In the genomic region with DNA sequence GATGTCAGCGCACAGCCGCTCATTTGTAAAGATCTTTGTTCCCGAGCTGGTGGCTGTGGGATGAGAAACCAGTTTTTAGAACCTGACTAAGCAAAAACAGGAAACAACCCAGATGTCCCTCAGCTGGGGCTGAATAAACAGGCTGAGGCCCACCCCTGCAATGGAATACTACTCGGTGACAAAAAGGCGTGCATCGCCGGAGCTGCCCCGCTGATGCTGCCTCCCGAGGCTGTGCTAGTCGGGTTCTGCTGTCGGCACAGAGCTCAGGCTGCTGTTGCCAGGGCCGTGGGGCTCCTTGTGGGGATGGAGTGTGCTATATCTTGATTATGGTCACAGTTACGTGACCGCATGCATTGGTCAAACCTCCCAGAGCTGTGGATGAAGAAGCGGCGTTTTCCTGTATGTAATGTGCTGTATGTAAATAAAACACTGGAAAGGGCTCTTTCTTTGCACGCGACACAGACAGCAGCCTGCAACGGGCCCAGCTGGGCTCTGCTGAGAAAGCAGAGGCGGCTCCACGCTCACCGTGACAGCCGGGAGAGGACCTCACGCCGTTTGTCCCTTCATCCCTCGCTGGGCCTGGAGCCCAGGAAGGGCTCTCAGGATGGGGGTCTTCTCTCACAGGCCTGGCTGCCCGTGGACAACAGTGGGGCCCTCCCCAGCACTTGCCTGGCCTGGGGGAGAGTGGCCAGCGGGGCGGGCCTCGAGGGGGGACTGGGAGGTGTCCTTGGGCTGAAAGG, we compare ENCODE assay signal across 8 cellular contexts. TPM values are rescaled to one million over a fixed set of nuclear protein-coding genes. Genes with fewer than 3 reads are reported as not detected.
DNase-seq lines count a peak whose midpoint lies in the region; ATAC-seq and TF ChIP-seq lines count a peak whose summit lies in the region.

No MANE protein-coding gene starts in this region.

- peak; percentile 57 for DNase-seq in NCI-H2171 treated with DMSO at 0.1 percent for 48 hours (lab: John Stamatoyannopoulos, UW)
- no peak for DNase-seq in NCI-H2171 (lab: John Stamatoyannopoulos, UW)
- DNase-seq in dedifferentiated amniotic fluid mesenchymal stem cell (ENCODE audit: extremely low spot score), result peak; percentile 29
- DNase-seq in midbrain (lab: John Stamatoyannopoulos, UW), result peak; percentile 47
- peak; percentile 58 for DNase-seq in upper lobe of right lung
- no peak for DNase-seq in stimulated activated naive CD4-positive, alpha-beta T cell (lab: John Stamatoyannopoulos, UW)
- no peak for DNase-seq in activated naive CD4-positive, alpha-beta T cell treated with Interleukin-2 at 50 U/mL for 16 hours

- no peak for ATAC-seq in upper lobe of right lung
- no peak for ATAC-seq in HG03457 (IDR thresholded peaks at IDR 0.05; ENCODE audit: unreplicated experiment)

- no peak overlapping the region for H3K4me3 ChIP-seq in upper lobe of right lung

- H3K9me3 ChIP-seq in upper lobe of right lung, result no peaks in the 10 kb centered on the region

- peak overlapping the region; percentile 81 for H3K27ac ChIP-seq in upper lobe of right lung

- peaks cover 23% of the 10 kb centered on the region for H3K4me1 ChIP-seq in upper lobe of right lung

- TF ChIP-seq CTCF in upper lobe of right lung (IDR thresholded peaks at IDR 0.05), result no peak

- H3K27me3 ChIP-seq in upper lobe of right lung, result no peaks in the 10 kb centered on the region

- intact Hi-C loops in upper lobe of right lung (cut with DNase I), result no loop called here

- no peaks in the 10 kb centered on the region for H3K36me3 ChIP-seq in upper lobe of right lung

RNA-seq across cellular contexts. Expression of a gene that starts 51.5 kb away (rescaled TPM):
- total RNA-seq in upper lobe of right lung, result 172 TPM

Comparison
In these comparisons a context has a peak if more than half of its experiments do, and no peak if none do; other contexts are left out.
1. DNase-seq: peak in NCI-H2171 treated with DMSO at 0.1 percent for 48 hours (single experiment), dedifferentiated amniotic fluid mesenchymal stem cell (single experiment), midbrain (single experiment) and upper lobe of right lung (single experiment); none in NCI-H2171 (single experiment), stimulated activated naive CD4-positive, alpha-beta T cell (0 of 6) and activated naive CD4-positive, alpha-beta T cell treated with Interleukin-2 at 50 U/mL for 16 hours (single experiment).